ENCODE assay signal across 25 cellular contexts in the genomic region with DNA sequence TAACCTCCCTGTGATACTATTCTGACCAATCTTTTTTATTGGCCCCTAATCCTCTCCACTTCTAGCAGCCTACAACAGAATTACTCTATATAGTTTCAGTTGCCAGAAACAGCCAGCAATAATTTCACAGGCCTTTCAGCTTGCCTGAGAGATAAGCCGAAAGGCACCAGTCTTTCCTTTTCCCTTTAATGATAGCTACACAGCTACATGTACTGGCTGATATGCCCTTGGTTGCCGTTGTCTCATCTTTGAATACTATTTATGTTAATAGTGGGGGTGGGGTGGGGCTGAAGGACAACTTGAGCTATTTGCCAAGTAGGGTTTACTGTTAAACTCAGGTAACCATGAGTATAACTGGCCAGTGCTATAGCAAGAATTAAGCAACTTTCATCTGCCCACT. TPM values are rescaled to one million over a fixed set of nuclear protein-coding genes. Genes with fewer than 3 reads are reported as not detected.
"Had no signal": no experiment of that assay in that cellular context is flagged by ENCODE, and none has a peak within 500 bp of the region (broad histone marks: within the 10 kb centered on the region; RNA-seq: fewer than 3 reads in every experiment).

No MANE protein-coding gene starts in this region.

- ATAC-seq: esophagus mucosa, natural killer cell, psoas muscle, SK-N-SH treated with all-trans-retinoic acid at 6 μM for 48 hours had no signal

- H3K9me3 Mint-ChIP-seq: activated naive CD4-positive, alpha-beta T cell treated with anti-CD3 and anti-CD28 coated beads for 36 hours; activated naive CD8-positive, alpha-beta T cell treated with anti-CD3 and anti-CD28 coated beads for 36 hours; natural killer cell; neural progenitor cell had no signal

- H3K4me3 ChIP-seq: adrenal gland, ascending aorta, neural progenitor cell, psoas muscle, spleen, thoracic aorta had no signal

- H3K27ac ChIP-seq: adrenal gland, ascending aorta, brain microvascular endothelial cell, neural progenitor cell, parathyroid adenoma, psoas muscle, spleen, thoracic aorta had no signal

- H3K9me3 ChIP-seq: adrenal gland, ascending aorta, psoas muscle, spleen, thoracic aorta had no signal

- H3K4me2 ChIP-seq: neural progenitor cell had no signal

- H2AFZ ChIP-seq: neural progenitor cell, parathyroid adenoma had no signal

- H3K27me3 Mint-ChIP-seq: activated naive CD8-positive, alpha-beta T cell treated with anti-CD3 and anti-CD28 coated beads for 36 hours had no signal

- H3K4me3 Mint-ChIP-seq: activated naive CD4-positive, alpha-beta T cell treated with anti-CD3 and anti-CD28 coated beads for 36 hours; activated naive CD8-positive, alpha-beta T cell treated with anti-CD3 and anti-CD28 coated beads for 36 hours; natural killer cell; neural progenitor cell had no signal

- H3K36me3 Mint-ChIP-seq: natural killer cell had no signal

- H3K27ac Mint-ChIP-seq: activated naive CD4-positive, alpha-beta T cell treated with anti-CD3 and anti-CD28 coated beads for 36 hours; activated naive CD8-positive, alpha-beta T cell treated with anti-CD3 and anti-CD28 coated beads for 36 hours; natural killer cell; neural progenitor cell had no signal

- H3K36me3 ChIP-seq: neural progenitor cell, thoracic aorta had no signal

- DNase-seq: activated CD4-positive, alpha-beta T cell treated with anti-CD3 and anti-CD28 coated beads for 4 hours; activated CD4-positive, alpha-beta T cell treated with anti-CD3 and anti-CD28 coated beads, Interleukin-2, amount 50 U/mL, for 4 hours; activated effector memory CD4-positive, alpha-beta T cell treated with anti-CD3 and anti-CD28 coated beads, Interleukin-2, amount 50 U/mL, for 16 hours; activated naive CD4-positive, alpha-beta T cell treated with anti-CD3 and anti-CD28 coated beads for 36 hours; activated naive CD8-positive, alpha-beta T cell treated with anti-CD3 and anti-CD28 coated beads for 36 hours; adrenal gland; brain microvascular endothelial cell; central memory CD4-positive, alpha-beta T cell; foreskin fibroblast; kidney glomerular epithelial cell; natural killer cell; occipital lobe; psoas muscle; spleen; stimulated activated CD4-positive, alpha-beta T cell treated with anti-CD3 and anti-CD28 coated beads, Interleukin-2, amount 100 ng/mL, for 48 hours; stimulated activated naive CD4-positive, alpha-beta T cell treated with Interleukin-2 at 50 U/mL for 16 hours; T-helper 2 cell had no signal

- H3K27me3 ChIP-seq: adrenal gland, ascending aorta, brain microvascular endothelial cell, neural progenitor cell, spleen had no signal

- H3K4me1 Mint-ChIP-seq: neural progenitor cell had no signal

- H3K9ac ChIP-seq: neural progenitor cell, parathyroid adenoma had no signal

- H3K4me1 ChIP-seq: adrenal gland had no signal

RNA-seq across cellular contexts. Expression of gene GAS2L2, which starts 57.4 kb away (rescaled TPM):
- total RNA-seq: ascending aorta, endothelial cell of umbilical vein, esophagus mucosa, liver, spleen, thoracic aorta had no signal
- polyA plus RNA-seq: endothelial cell of umbilical vein, liver had no signal
